Comparison of ENCODE assay signal across 8 cellular contexts in genomic region chr3:190586631-190587000, GRCh38.
DNase-seq lines count a peak whose midpoint lies in the region; ATAC-seq and TF ChIP-seq lines count a peak whose summit lies in the region.

No MANE protein-coding gene starts in this region.

- POLR2A ChIA-PET in activated naive CD8-positive, alpha-beta T cell treated with anti-CD3 and anti-CD28 coated beads, Interleukin-2, amount 10 ng/mL, durations not matched to agents 7 days and 5 days (lab: Charles Lee): interaction anchor here (0.9 kb wide), 1 partner anchor 12 kb away, joined by 3 read pairs; no protein-coding TSS in a partner anchor
- POLR2A ChIA-PET in naive thymus-derived CD4-positive, alpha-beta T cell (lab: Charles Lee): interaction anchor here (1.5 kb wide), 1 partner anchor 73 kb away, joined by 4 read pairs; no protein-coding TSS in a partner anchor

- CTCF ChIA-PET in naive thymus-derived CD4-positive, alpha-beta T cell (lab: Charles Lee): no interaction called here

- no peaks in the 10 kb centered on the region for H3K36me3 ChIP-seq in naive thymus-derived CD4-positive, alpha-beta T cell (ENCODE audit: control insufficient read depth in 2 of 3, insufficient read depth in 3 of 3, low read length in 3 of 3)

- H3K27me3 ChIP-seq in naive thymus-derived CD4-positive, alpha-beta T cell (ENCODE audit: control insufficient read depth in 2 of 2, insufficient read depth in 2 of 2, low read length in 2 of 2): no peaks in the 10 kb centered on the region

- peak; percentile 67 for DNase-seq in Daoy (ENCODE audit: low read depth)
- DNase-seq in activated naive CD8-positive, alpha-beta T cell treated with anti-CD3 and anti-CD28 coated beads, Interleukin-2, amount 10 ng/mL, durations not matched to agents 7 days and 5 days: no peak
- DNase-seq in naive thymus-derived CD4-positive, alpha-beta T cell: peak in 3 of 9 donors; percentile 4 to 42 (median 12)
- no peak for DNase-seq in SKM-1 (lab: John Stamatoyannopoulos, UW; ENCODE audit: unreplicated experiment)
- DNase-seq in endothelial cell (ENCODE audit: low spot score): no peak
- DNase-seq in NCI-H187 treated with DMSO at 0.1 percent for 48 hours (lab: John Stamatoyannopoulos, UW): no peak

- no peak overlapping the region for H3K27ac ChIP-seq in naive thymus-derived CD4-positive, alpha-beta T cell (ENCODE audit: low read depth, low read length)

- intact Hi-C loops in naive thymus-derived CD4-positive, alpha-beta T cell (cut with micrococcal nuclease): loop anchor here in 1 of 2 donors (1.0 to 5.0 kb wide), 5 partner anchors 18 to 111 kb away; partner anchors contain the start of gene IL1RAP

- peak overlapping the region; percentile 76 for H3K27ac Mint-ChIP-seq in activated naive CD8-positive, alpha-beta T cell treated with anti-CD3 and anti-CD28 coated beads, Interleukin-2, amount 10 ng/mL, durations not matched to agents 7 days and 5 days
- peak overlapping the region in 2 of 9 donors; percentile 6 to 84 for H3K27ac Mint-ChIP-seq in naive thymus-derived CD4-positive, alpha-beta T cell
- no peak overlapping the region for H3K27ac Mint-ChIP-seq in endothelial cell (ENCODE audit: unreplicated experiment)

- ATAC-seq in GM21447 (IDR thresholded peaks at IDR 0.05; ENCODE audit: unreplicated experiment): peak; percentile 89
- peak; percentile 68 for ATAC-seq in activated naive CD8-positive, alpha-beta T cell treated with anti-CD3 and anti-CD28 coated beads, Interleukin-2, amount 10 ng/mL, durations not matched to agents 7 days and 5 days (ENCODE audit: low read depth)
- ATAC-seq in naive thymus-derived CD4-positive, alpha-beta T cell: peak; percentile 55

- no peak overlapping the region for H3K4me3 ChIP-seq in naive thymus-derived CD4-positive, alpha-beta T cell (ENCODE audit: low read length)

- H3K9me3 Mint-ChIP-seq in activated naive CD8-positive, alpha-beta T cell treated with anti-CD3 and anti-CD28 coated beads, Interleukin-2, amount 10 ng/mL, durations not matched to agents 7 days and 5 days: no peaks in the 10 kb centered on the region
- H3K9me3 Mint-ChIP-seq in naive thymus-derived CD4-positive, alpha-beta T cell: peaks cover 0 to 2% (median 0%) of the 10 kb centered on the region in 11 donors
- H3K9me3 Mint-ChIP-seq in endothelial cell (ENCODE audit: unreplicated experiment): no peaks in the 10 kb centered on the region

- H3K9me3 ChIP-seq in naive thymus-derived CD4-positive, alpha-beta T cell (ENCODE audit: control insufficient read depth in 2 of 3, low read length in 3 of 3): no peaks in the 10 kb centered on the region

- H3K4me1 Mint-ChIP-seq in activated naive CD8-positive, alpha-beta T cell treated with anti-CD3 and anti-CD28 coated beads, Interleukin-2, amount 10 ng/mL, durations not matched to agents 7 days and 5 days: peaks cover 17% of the 10 kb centered on the region
- peaks cover 8 to 46% (median 21%) of the 10 kb centered on the region in 7 donors for H3K4me1 Mint-ChIP-seq in naive thymus-derived CD4-positive, alpha-beta T cell
- H3K4me1 Mint-ChIP-seq in endothelial cell (ENCODE audit: unreplicated experiment): no peaks in the 10 kb centered on the region

- TF ChIP-seq RAD21 in Ishikawa (IDR thresholded peaks at IDR 0.05; ENCODE audit: low read depth): no peak

- TF ChIP-seq CTCF in endothelial cell (IDR thresholded peaks at IDR 0.05; ENCODE audit: unreplicated experiment): no peak

- no peaks in the 10 kb centered on the region for H3K27me3 Mint-ChIP-seq in activated naive CD8-positive, alpha-beta T cell treated with anti-CD3 and anti-CD28 coated beads, Interleukin-2, amount 10 ng/mL, durations not matched to agents 7 days and 5 days
- no peaks in the 10 kb centered on the region for H3K27me3 Mint-ChIP-seq in naive thymus-derived CD4-positive, alpha-beta T cell
- H3K27me3 Mint-ChIP-seq in endothelial cell (ENCODE audit: unreplicated experiment): no peaks in the 10 kb centered on the region

- H3K4me3 Mint-ChIP-seq in activated naive CD8-positive, alpha-beta T cell treated with anti-CD3 and anti-CD28 coated beads, Interleukin-2, amount 10 ng/mL, durations not matched to agents 7 days and 5 days: peak overlapping the region; percentile 44
- H3K4me3 Mint-ChIP-seq in naive thymus-derived CD4-positive, alpha-beta T cell: peak overlapping the region in 2 of 10 donors; percentile 14 to 43
- no peak overlapping the region for H3K4me3 Mint-ChIP-seq in endothelial cell (ENCODE audit: unreplicated experiment)

- 0 out of 2 replicates have a peak, but pooled peaks have one; percentile 40 for TF ChIP-seq EP300 in Ishikawa (IDR thresholded peaks at IDR 0.05; ENCODE audit: borderline replicate concordance)

- peaks cover 11% of the 10 kb centered on the region for H3K36me3 Mint-ChIP-seq in activated naive CD8-positive, alpha-beta T cell treated with anti-CD3 and anti-CD28 coated beads, Interleukin-2, amount 10 ng/mL, durations not matched to agents 7 days and 5 days
- H3K36me3 Mint-ChIP-seq in naive thymus-derived CD4-positive, alpha-beta T cell: peaks cover 0 to 36% (median 14%) of the 10 kb centered on the region in 5 donors
- H3K36me3 Mint-ChIP-seq in endothelial cell (ENCODE audit: low read depth, unreplicated experiment): no peaks in the 10 kb centered on the region

- peaks cover 4% of the 10 kb centered on the region in 2 donors for H3K4me1 ChIP-seq in naive thymus-derived CD4-positive, alpha-beta T cell (ENCODE audit: control insufficient read depth in 2 of 2, insufficient read depth in 2 of 2, low read length in 2 of 2)

TF ChIP-seq in Ishikawa, 13 proteins besides CTCF, POLR2A, EP300 and RAD21:
- TF ChIP-seq, protein P1, sequence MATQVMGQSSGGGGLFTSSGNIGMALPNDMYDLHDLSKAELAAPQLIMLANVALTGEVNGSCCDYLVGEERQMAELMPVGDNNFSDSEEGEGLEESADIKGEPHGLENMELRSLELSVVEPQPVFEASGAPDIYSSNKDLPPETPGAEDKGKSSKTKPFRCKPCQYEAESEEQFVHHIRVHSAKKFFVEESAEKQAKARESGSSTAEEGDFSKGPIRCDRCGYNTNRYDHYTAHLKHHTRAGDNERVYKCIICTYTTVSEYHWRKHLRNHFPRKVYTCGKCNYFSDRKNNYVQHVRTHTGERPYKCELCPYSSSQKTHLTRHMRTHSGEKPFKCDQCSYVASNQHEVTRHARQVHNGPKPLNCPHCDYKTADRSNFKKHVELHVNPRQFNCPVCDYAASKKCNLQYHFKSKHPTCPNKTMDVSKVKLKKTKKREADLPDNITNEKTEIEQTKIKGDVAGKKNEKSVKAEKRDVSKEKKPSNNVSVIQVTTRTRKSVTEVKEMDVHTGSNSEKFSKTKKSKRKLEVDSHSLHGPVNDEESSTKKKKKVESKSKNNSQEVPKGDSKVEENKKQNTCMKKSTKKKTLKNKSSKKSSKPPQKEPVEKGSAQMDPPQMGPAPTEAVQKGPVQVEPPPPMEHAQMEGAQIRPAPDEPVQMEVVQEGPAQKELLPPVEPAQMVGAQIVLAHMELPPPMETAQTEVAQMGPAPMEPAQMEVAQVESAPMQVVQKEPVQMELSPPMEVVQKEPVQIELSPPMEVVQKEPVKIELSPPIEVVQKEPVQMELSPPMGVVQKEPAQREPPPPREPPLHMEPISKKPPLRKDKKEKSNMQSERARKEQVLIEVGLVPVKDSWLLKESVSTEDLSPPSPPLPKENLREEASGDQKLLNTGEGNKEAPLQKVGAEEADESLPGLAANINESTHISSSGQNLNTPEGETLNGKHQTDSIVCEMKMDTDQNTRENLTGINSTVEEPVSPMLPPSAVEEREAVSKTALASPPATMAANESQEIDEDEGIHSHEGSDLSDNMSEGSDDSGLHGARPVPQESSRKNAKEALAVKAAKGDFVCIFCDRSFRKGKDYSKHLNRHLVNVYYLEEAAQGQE (IDR thresholded peaks at IDR 0.05; ENCODE audit: low read depth): no peak
- TF ChIP-seq CEBPB (IDR thresholded peaks at IDR 0.05): no peak
- TF ChIP-seq YY1 (IDR thresholded peaks at IDR 0.05; ENCODE audit: low read depth): no peak
- TF ChIP-seq EGR1 (IDR thresholded peaks at IDR 0.05): no peak
- TF ChIP-seq ZBTB7A (IDR thresholded peaks at IDR 0.05; ENCODE audit: low read depth): no peak
- TF ChIP-seq TAF1 (IDR thresholded peaks at IDR 0.05; ENCODE audit: low read depth): no peak
- no peak for TF ChIP-seq FOXM1 (IDR thresholded peaks at IDR 0.05; ENCODE audit: borderline replicate concordance, low read depth)
- 0 out of 2 replicates have a peak, but pooled peaks have one; percentile 15 for TF ChIP-seq NFIC (IDR thresholded peaks at IDR 0.05)
- TF ChIP-seq TEAD4 (IDR thresholded peaks at IDR 0.05): no peak
- no peak for TF ChIP-seq USF1 (IDR thresholded peaks at IDR 0.05)
- TF ChIP-seq TCF12 (IDR thresholded peaks at IDR 0.05; ENCODE audit: low read depth): no peak
- TF ChIP-seq, protein P2, sequence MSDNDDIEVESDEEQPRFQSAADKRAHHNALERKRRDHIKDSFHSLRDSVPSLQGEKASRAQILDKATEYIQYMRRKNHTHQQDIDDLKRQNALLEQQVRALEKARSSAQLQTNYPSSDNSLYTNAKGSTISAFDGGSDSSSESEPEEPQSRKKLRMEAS (IDR thresholded peaks at IDR 0.05): peak; percentile 48; the same call in 1 of the 2 replicates
- TF ChIP-seq CREB1 (IDR thresholded peaks at IDR 0.05; ENCODE audit: low read depth): no peak
